In the genomic region with DNA sequence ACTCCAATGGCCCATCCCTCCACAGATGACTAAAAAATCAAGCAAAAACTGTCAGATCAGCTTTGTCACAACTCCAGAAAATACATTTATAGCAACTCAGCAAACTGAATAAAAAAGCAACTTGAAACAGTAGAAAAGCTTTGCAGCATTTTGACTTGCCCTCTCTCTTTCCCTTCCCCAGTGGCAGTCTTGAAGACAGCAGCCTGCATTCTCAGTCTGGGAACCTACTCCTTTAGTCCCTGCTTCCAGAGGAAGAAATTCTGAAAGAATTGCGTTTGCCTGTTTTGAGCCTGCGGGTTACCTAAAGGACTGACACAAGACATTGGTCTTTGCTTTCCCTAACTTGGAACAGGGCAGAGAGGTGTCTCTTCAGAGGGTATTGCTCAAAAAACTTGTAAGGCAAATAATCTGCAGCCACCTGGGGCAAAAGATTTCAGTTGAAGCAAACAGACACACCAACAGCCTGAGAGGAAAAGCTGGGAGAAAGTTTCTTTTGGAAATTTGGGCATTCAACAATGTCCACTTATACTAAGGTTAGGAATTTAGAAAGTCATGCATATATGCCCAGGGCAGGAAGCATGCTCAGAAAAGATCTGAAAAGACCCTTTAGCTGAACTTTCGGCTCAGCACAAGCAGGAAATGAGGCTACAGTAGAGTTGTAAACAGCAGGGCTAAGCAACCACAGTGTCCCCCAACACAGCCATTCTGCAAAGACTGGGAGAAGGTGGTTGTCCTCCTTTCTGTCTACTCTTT, we compare ENCODE assay signal across 12 cellular contexts. TPM values are rescaled to one million over a fixed set of nuclear protein-coding genes. Genes with fewer than 3 reads are reported as not detected.
A peak's percentile ranks its signal among the peaks of the same experiment; 100 is the strongest.
DNase-seq lines count a peak whose midpoint lies in the region; FAIRE-seq and TF ChIP-seq lines count a peak whose summit lies in the region.
"Had no signal": no experiment of that assay in that cellular context is flagged by ENCODE, and none has a peak within 500 bp of the region (broad histone marks: within the 10 kb centered on the region; RNA-seq: fewer than 3 reads in every experiment).

No MANE protein-coding gene starts in this region.

- H3K27me3 ChIP-seq in muscle layer of duodenum (ENCODE audit: low read depth, low read length) = no peaks in the 10 kb centered on the region

- DNase-seq in GM12891 (ENCODE audit: insufficient read length, low spot score) (no peak), HFFc6 (no peak), NCI-H2171 (lab: John Stamatoyannopoulos, UW) (no peak), NAMALWA (ENCODE audit: low spot score) (no peak), NCI-H526 treated with DMSO at 0.1 percent for 48 hours (lab: John Stamatoyannopoulos, UW) (no peak), NCI-H1436 treated with DMSO at 0.1 percent for 48 hours (lab: John Stamatoyannopoulos, UW) (no peak)
- DNase-seq in activated T-helper 2 cell treated with anti-CD3 and anti-CD28 coated beads, Interferon-gamma antibody, Interleukin-2, Interleukin-4, amounts not matched to agents 10 μg/mL and 5 μg/mL and 100 μg/mL, durations not matched to agents 14 hours and 24 hours and 36 hours (ENCODE audit: low spot score) = no peak
- DNase-seq: activated CD4-positive, CD25-positive, alpha-beta regulatory T cell; effector CD4-positive, alpha-beta T cell; NCI-H226; stimulated activated CD4-positive, alpha-beta T cell treated with anti-CD3 and anti-CD28 coated beads, Interleukin-4, amount 100 ng/mL, for 1 hour had no signal

- H3K9me3 Mint-ChIP-seq in HFFc6 = peaks cover 9% of the 10 kb centered on the region
- peaks cover 14% of the 10 kb centered on the region for H3K9me3 Mint-ChIP-seq in activated T-helper 2 cell treated with anti-CD3 and anti-CD28 coated beads, Interferon-gamma antibody, Interleukin-2, Interleukin-4, amounts not matched to agents 10 μg/mL and 5 μg/mL and 100 μg/mL, durations not matched to agents 14 hours and 24 hours and 36 hours

- H3K27ac Mint-ChIP-seq in HFFc6 = peak overlapping the region; percentile 40
- H3K27ac Mint-ChIP-seq in activated T-helper 2 cell treated with anti-CD3 and anti-CD28 coated beads, Interferon-gamma antibody, Interleukin-2, Interleukin-4, amounts not matched to agents 10 μg/mL and 5 μg/mL and 100 μg/mL, durations not matched to agents 14 hours and 24 hours and 36 hours = peak overlapping the region; percentile 63

- H3K36me3 ChIP-seq in muscle layer of duodenum (ENCODE audit: control insufficient read depth in 1 of 2, insufficient read depth in 2 of 2, low read length in 2 of 2) = no peaks in the 10 kb centered on the region

- intact Hi-C loops in activated T-helper 2 cell treated with anti-CD3 and anti-CD28 coated beads, Interferon-gamma antibody, Interleukin-2, Interleukin-4, amounts not matched to agents 10 μg/mL and 5 μg/mL and 100 μg/mL, durations not matched to agents 14 hours and 24 hours and 36 hours (cut with micrococcal nuclease) = no loop called here

- H3K36me3 Mint-ChIP-seq in HFFc6 (ENCODE audit: low read depth) = peaks cover 15% of the 10 kb centered on the region
- peaks cover 67% of the 10 kb centered on the region for H3K36me3 Mint-ChIP-seq in activated T-helper 2 cell treated with anti-CD3 and anti-CD28 coated beads, Interferon-gamma antibody, Interleukin-2, Interleukin-4, amounts not matched to agents 10 μg/mL and 5 μg/mL and 100 μg/mL, durations not matched to agents 14 hours and 24 hours and 36 hours (ENCODE audit: low read depth)

- no peak for TF ChIP-seq CTCF in HFFc6 (IDR thresholded peaks at IDR 0.05)

- no peak for TF ChIP-seq POLR2A in GM12891 (IDR thresholded peaks at IDR 0.05; ENCODE audit: low read depth, low read length)

- H3K4me1 Mint-ChIP-seq in HFFc6 (ENCODE audit: low read depth) = peaks cover 7% of the 10 kb centered on the region; the same call in 1 of the 2 replicates
- H3K4me1 Mint-ChIP-seq in activated T-helper 2 cell treated with anti-CD3 and anti-CD28 coated beads, Interferon-gamma antibody, Interleukin-2, Interleukin-4, amounts not matched to agents 10 μg/mL and 5 μg/mL and 100 μg/mL, durations not matched to agents 14 hours and 24 hours and 36 hours (ENCODE audit: low read depth) = peaks cover 33% of the 10 kb centered on the region

- H3K9me3 ChIP-seq in muscle layer of duodenum (ENCODE audit: control insufficient read depth in 1 of 2, low read length in 2 of 2) = no peaks in the 10 kb centered on the region

- H3K4me3 Mint-ChIP-seq in HFFc6 = no peak overlapping the region
- peak overlapping the region; percentile 26 for H3K4me3 Mint-ChIP-seq in activated T-helper 2 cell treated with anti-CD3 and anti-CD28 coated beads, Interferon-gamma antibody, Interleukin-2, Interleukin-4, amounts not matched to agents 10 μg/mL and 5 μg/mL and 100 μg/mL, durations not matched to agents 14 hours and 24 hours and 36 hours (ENCODE audit: low read depth)

- FAIRE-seq in GM12891 (lab: Jason Lieb, UNC) = peak; percentile 88

- peak overlapping the region; percentile 14 for H3K27ac ChIP-seq in muscle layer of duodenum (ENCODE audit: low read length)

- H3K27me3 Mint-ChIP-seq in HFFc6 (ENCODE audit: insufficient read depth) = no peaks in the 10 kb centered on the region
- no peaks in the 10 kb centered on the region for H3K27me3 Mint-ChIP-seq in activated T-helper 2 cell treated with anti-CD3 and anti-CD28 coated beads, Interferon-gamma antibody, Interleukin-2, Interleukin-4, amounts not matched to agents 10 μg/mL and 5 μg/mL and 100 μg/mL, durations not matched to agents 14 hours and 24 hours and 36 hours (ENCODE audit: low read depth)

- H3K4me1 ChIP-seq in muscle layer of duodenum (ENCODE audit: control insufficient read depth in 1 of 2, insufficient read depth in 2 of 2, low read length in 2 of 2) = no peaks in the 10 kb centered on the region

- H3K4me3 ChIP-seq in muscle layer of duodenum (ENCODE audit: low read depth in 1 of 2, low read length in 2 of 2) = peak overlapping the region in 1 of 2 donors; percentile 13

TF ChIP-seq in GM12891, 5 proteins besides CTCF, POLR2A, EP300 and RAD21:
- TF ChIP-seq SPI1 (IDR thresholded peaks at IDR 0.05; ENCODE audit: low read depth, low read length) = no peak
- no peak for TF ChIP-seq POU2F2 (IDR thresholded peaks at IDR 0.05; ENCODE audit: low read depth, low read length)
- no peak for TF ChIP-seq PAX5 (IDR thresholded peaks at IDR 0.05; ENCODE audit: insufficient read depth, low read length, severe bottlenecking)
- no peak for TF ChIP-seq POLR2AphosphoS5 (IDR thresholded peaks at IDR 0.05; ENCODE audit: low read depth, low read length)
- no peak for TF ChIP-seq TAF1 (IDR thresholded peaks at IDR 0.05; ENCODE audit: low read depth, low read length)

RNA-seq across cellular contexts. Expression of a gene that starts 15.2 kb away (rescaled TPM):
- 12.1 TPM for polyA plus RNA-seq in GM12891 (2012; ENCODE audit: low read depth, missing spikeins)
- total RNA-seq in HFFc6 (2021; fragmentation: NEBNext Ultra II Directional; extraction: Animal tissue kit (Norgen Biotek cat#: 25700)) = 10 to 100 TPM; 15.6 to 23.9 (median 19.9) TPM
- total RNA-seq in activated T-helper 2 cell treated with anti-CD3 and anti-CD28 coated beads, Interferon-gamma antibody, Interleukin-2, Interleukin-4, amounts not matched to agents 10 μg/mL and 5 μg/mL and 100 μg/mL, durations not matched to agents 14 hours and 24 hours and 36 hours = 7.0 and 8.0 TPM in 2 replicates

RNA-seq across cellular contexts. Expression of a gene that starts 19.4 kb away (rescaled TPM):
- 4.2 TPM for polyA plus RNA-seq in GM12891 (2012; ENCODE audit: low read depth, missing spikeins)
- 10 to 100 TPM in 5 of 6 experiments, 1 to 10 TPM in 1; 6.1 to 12.2 (median 11.5) TPM for total RNA-seq in HFFc6 (2021; fragmentation: NEBNext Ultra II Directional; extraction: Animal tissue kit (Norgen Biotek cat#: 25700))
- total RNA-seq in activated T-helper 2 cell treated with anti-CD3 and anti-CD28 coated beads, Interferon-gamma antibody, Interleukin-2, Interleukin-4, amounts not matched to agents 10 μg/mL and 5 μg/mL and 100 μg/mL, durations not matched to agents 14 hours and 24 hours and 36 hours = 19.5 and 19.6 TPM in 2 replicates

RNA-seq across cellular contexts. Expression of a gene that starts 51.2 kb away (rescaled TPM):
- 2.3 TPM for polyA plus RNA-seq in GM12891 (2012; ENCODE audit: low read depth, missing spikeins)
- total RNA-seq in HFFc6 (2021; fragmentation: NEBNext Ultra II Directional; extraction: Animal tissue kit (Norgen Biotek cat#: 25700)) = 10 to 100 TPM; 20.1 to 26.6 (median 24.9) TPM
- total RNA-seq in activated T-helper 2 cell treated with anti-CD3 and anti-CD28 coated beads, Interferon-gamma antibody, Interleukin-2, Interleukin-4, amounts not matched to agents 10 μg/mL and 5 μg/mL and 100 μg/mL, durations not matched to agents 14 hours and 24 hours and 36 hours = 14.3 and 14.4 TPM in 2 replicates
